8 cellular contexts compared by ENCODE assay signal in the genomic region with DNA sequence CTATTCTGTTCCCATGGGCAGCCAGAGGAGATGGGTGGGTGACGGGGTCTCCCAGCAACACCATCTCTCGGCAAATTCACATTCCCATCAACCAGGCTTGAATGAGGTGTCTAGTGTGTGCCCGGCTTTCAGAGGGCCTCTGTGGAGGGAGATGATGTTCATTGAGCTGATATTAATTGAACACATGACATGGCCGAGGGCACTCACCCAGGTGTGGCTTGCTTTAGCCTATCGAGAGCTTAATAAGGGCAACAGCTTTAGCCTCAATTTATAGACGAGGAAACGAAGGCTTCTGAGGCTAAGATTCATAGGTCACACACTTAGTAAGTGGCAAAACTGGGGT.
DNase-seq lines count a peak whose midpoint lies in the region; ATAC-seq and TF ChIP-seq lines count a peak whose summit lies in the region.

No MANE protein-coding gene starts in this region.

- peaks cover 27% of the 10 kb centered on the region for H3K4me1 ChIP-seq in GM23248 (ENCODE audit: insufficient read depth)
- H3K4me1 ChIP-seq in SJSA1 (replicated peaks): peaks cover 39% of the 10 kb centered on the region
- peaks cover 0 to 8% of the 10 kb centered on the region in 2 donors for H3K4me1 ChIP-seq in esophagus (ENCODE audit: control insufficient read depth in 2 of 2, insufficient read depth in 2 of 2, low read length in 1 of 2)

- in situ Hi-C loops in GM23248 (cut with MboI): loop anchor here (10.0 kb wide), 1 partner anchor 741 kb away; no protein-coding TSS in a partner anchor
- in situ Hi-C loops in G401 (cut with HindIII; ENCODE audit: low sequenced_read_pairs): no loop called here

- H3K27me3 ChIP-seq in GM23248 (replicated peaks; ENCODE audit: insufficient read depth): no peaks in the 10 kb centered on the region
- no peaks in the 10 kb centered on the region for H3K27me3 ChIP-seq in SJSA1 (replicated peaks)
- H3K27me3 ChIP-seq in esophagus (ENCODE audit: control insufficient read depth in 1 of 2, insufficient read depth in 2 of 2, low read length in 2 of 2): no peaks in the 10 kb centered on the region

- H3K79me2 ChIP-seq in GM23248 (ENCODE audit: insufficient read depth): no peaks in the 10 kb centered on the region

- no peaks in the 10 kb centered on the region for H3K4me1 Mint-ChIP-seq in endothelial cell (ENCODE audit: unreplicated experiment)

- H3K4me3 Mint-ChIP-seq in endothelial cell (ENCODE audit: unreplicated experiment): no peak overlapping the region

- H3K9me2 ChIP-seq in GM23248 (ENCODE audit: insufficient read depth): no peaks in the 10 kb centered on the region

- H3K27ac ChIP-seq in GM23248: peak overlapping the region; percentile 89
- peak overlapping the region; percentile 98 for H3K27ac ChIP-seq in SJSA1
- H3K27ac ChIP-seq in esophagus (ENCODE audit: low read depth in 2 of 2, low read length in 1 of 2): peak overlapping the region; percentile 27 to 66
- H3K27ac ChIP-seq in skin epidermis: peak overlapping the region in 14 of 21 experiments; percentile 18 to 87 (median 68)

- TF ChIP-seq CTCF in endothelial cell (IDR thresholded peaks at IDR 0.05; ENCODE audit: unreplicated experiment): no peak

- ATAC-seq in GM18858 (IDR thresholded peaks at IDR 0.05; ENCODE audit: unreplicated experiment): no peak

- no peak overlapping the region for H3K27ac Mint-ChIP-seq in endothelial cell (ENCODE audit: unreplicated experiment)

- no peaks in the 10 kb centered on the region for H4K20me1 ChIP-seq in GM23248 (ENCODE audit: insufficient read depth)

- H3K4me2 ChIP-seq in GM23248 (ENCODE audit: unreplicated experiment): peak overlapping the region; percentile 69

- peak overlapping the region; percentile 47 for H3K4me3 ChIP-seq in GM23248
- peak overlapping the region; percentile 23 for H3K4me3 ChIP-seq in SJSA1
- H3K4me3 ChIP-seq in esophagus (ENCODE audit: low read depth in 1 of 2, low read length in 2 of 2): peak overlapping the region in 1 of 2 donors; percentile 9
- H3K4me3 ChIP-seq in skin epidermis: peak overlapping the region in 2 of 7 experiments; percentile 10 to 14

- 63 to 66% methylated on average over 7 of the region's 7 CpGs for WGBS in GM23248 (ENCODE audit: low coverage in 1 of 2, low lambda C conversion rate in 2 of 2, missing lambda C conversion rate in 2 of 2), 2 experiments
- 66 to 67% methylated on average over 7 of the region's 7 CpGs for WGBS in esophagus, 2 donors

- peaks cover 19% of the 10 kb centered on the region for H3F3A ChIP-seq in GM23248 (ENCODE audit: insufficient read depth)

- H3K9me3 Mint-ChIP-seq in endothelial cell (ENCODE audit: unreplicated experiment): no peaks in the 10 kb centered on the region

- no peak for DNase-seq in GM23248
- no peak for DNase-seq in SJSA1 (ENCODE audit: low read depth in 1 of 2, low spot score in 2 of 2)
- no peak for DNase-seq in endothelial cell (ENCODE audit: low spot score)
- no peak for DNase-seq in G401 (ENCODE audit: low spot score)
- no peak for DNase-seq in NCI-H2029 treated with DMSO at 0.1 percent for 48 hours (lab: John Stamatoyannopoulos, UW)

- no peaks in the 10 kb centered on the region for H3K36me3 Mint-ChIP-seq in endothelial cell (ENCODE audit: low read depth, unreplicated experiment)

- H3K9me3 ChIP-seq in GM23248 (ENCODE audit: low read depth) (no peaks in the 10 kb centered on the region), SJSA1 (replicated peaks) (no peaks in the 10 kb centered on the region), esophagus (ENCODE audit: control insufficient read depth in 2 of 2, insufficient read depth in 1 of 2, low read depth in 1 of 2, low read length in 1 of 2) (no peaks in the 10 kb centered on the region)

- peak overlapping the region; percentile 60 for H2AFZ ChIP-seq in GM23248

- H3K9ac ChIP-seq in GM23248: peak overlapping the region; percentile 67

- H3K27me3 Mint-ChIP-seq in endothelial cell (ENCODE audit: unreplicated experiment): peaks cover 9% of the 10 kb centered on the region

- H3K36me3 ChIP-seq in GM23248 (ENCODE audit: low read depth) (no peaks in the 10 kb centered on the region), SJSA1 (no peaks in the 10 kb centered on the region), esophagus (ENCODE audit: control insufficient read depth in 2 of 2, insufficient read depth in 2 of 2, low read length in 1 of 2) (no peaks in the 10 kb centered on the region)

Comparison
In these comparisons a context has a peak if more than half of its experiments do, and no peak if none do; other contexts are left out.
1. H3K27ac ChIP-seq: peak in every context shown above with its lines; median percentile 98 in SJSA1; 89 in GM23248; 68 in skin epidermis; 46 in esophagus.